35 cellular contexts compared by ENCODE assay signal in the genomic region with DNA sequence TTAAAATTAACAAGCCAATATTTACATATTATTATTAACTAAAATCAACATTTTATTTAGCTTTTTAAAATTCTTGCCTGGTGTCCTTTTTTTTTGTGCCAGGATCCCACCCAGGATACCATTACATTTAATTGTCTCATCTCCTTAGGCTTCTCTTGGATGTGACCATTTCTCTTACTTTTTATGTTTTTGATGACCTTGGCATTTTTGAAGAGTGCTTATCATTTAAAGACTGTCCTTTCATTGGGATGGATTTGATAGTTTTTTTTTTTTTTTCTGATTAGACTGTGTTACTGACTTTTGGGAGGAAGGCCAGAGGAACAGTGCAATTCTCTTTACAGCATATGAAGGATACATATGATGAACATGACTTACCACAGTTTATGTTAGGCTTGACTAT.
"Had no signal": no experiment of that assay in that cellular context is flagged by ENCODE, and none has a peak within 500 bp of the region (broad histone marks: within the 10 kb centered on the region; RNA-seq: fewer than 3 reads in every experiment).

No MANE protein-coding gene starts in this region.

- H3K4me3 ChIP-seq: MG63 had no signal

- H3K9me3 ChIP-seq: MG63 had no signal

- H3K27me3 ChIP-seq: MG63 had no signal

- DNase-seq: MG63, MM.1S, MV-4-11, NCI-H1048, NCI-H1092, NCI-H1092 treated with DMSO at 0.1 percent for 48 hours, NCI-H1105, NCI-H1105 treated with DMSO at 0.1 percent for 48 hours, NCI-H1417, NCI-H1417 treated with DMSO at 0.1 percent for 48 hours, NCI-H1436, NCI-H1436 treated with DMSO at 0.1 percent for 48 hours, NCI-H146, NCI-H1694, NCI-H1694 treated with DMSO at 0.1 percent for 48 hours, NCI-H187, NCI-H187 treated with DMSO at 0.1 percent for 48 hours, NCI-H1930, NCI-H2029, NCI-H2029 treated with DMSO at 0.1 percent for 48 hours, NCI-H2081, NCI-H2081 treated with DMSO at 0.1 percent for 48 hours, NCI-H2107, NCI-H2171, NCI-H2171 treated with DMSO at 0.1 percent for 48 hours, NCI-H2227 treated with DMSO at 0.1 percent for 48 hours, NCI-H226, NCI-H345, NCI-H446, NCI-H446 treated with DMSO at 0.1 percent for 48 hours, NCI-H510A, NCI-H510A treated with DMSO at 0.1 percent for 48 hours, NCI-H524, NCI-H524 treated with DMSO at 0.1 percent for 48 hours, NCI-H526 had no signal

- H3K36me3 ChIP-seq: MG63 had no signal
